ENCODE assay signal across 12 cellular contexts in genomic region chrX:8987672-8988250, GRCh38. TPM values are rescaled to one million over a fixed set of nuclear protein-coding genes. Genes with fewer than 3 reads are reported as not detected.
A peak's percentile ranks its signal among the peaks of the same experiment; 100 is the strongest.
DNase-seq lines count a peak whose midpoint lies in the region; ATAC-seq and TF ChIP-seq lines count a peak whose summit lies in the region.
"Had no signal": no experiment of that assay in that cellular context is flagged by ENCODE, and none has a peak within 500 bp of the region (broad histone marks: within the 10 kb centered on the region; RNA-seq: fewer than 3 reads in every experiment).

No MANE protein-coding gene starts in this region.

- CTCF ChIA-PET in T-cell (lab: Charles Lee), result no interaction called here

- peaks cover 23 to 35% (median 31%) of the 10 kb centered on the region in 3 donors for H3K4me1 Mint-ChIP-seq in T-cell

- intact Hi-C loops in stomach (cut with DNase I; ENCODE audit: low total_unique reads), result no loop called here

- TF ChIP-seq EP300 in stomach (IDR thresholded peaks at IDR 0.05), result no peak

- WGBS in stomach, 5 donors, result 77 to 86% (median 79%) methylated on average over 5 to 6 of the region's 6 CpGs

- no peak for TF ChIP-seq POLR2A in stomach (IDR thresholded peaks at IDR 0.05)

- POLR2A ChIA-PET in T-cell (lab: Charles Lee), result interaction anchor here in 1 of 2 donors (0.8 kb wide), 1 partner anchor 1117 kb away, joined by 3 read pairs; no protein-coding TSS in a partner anchor

- no peaks in the 10 kb centered on the region for H3K36me3 ChIP-seq in effector memory CD4-positive, alpha-beta T cell (ENCODE audit: control insufficient read depth, insufficient read depth, low read length)
- no peaks in the 10 kb centered on the region for H3K36me3 ChIP-seq in stomach

- H3K4me3 ChIP-seq in effector memory CD4-positive, alpha-beta T cell (ENCODE audit: insufficient read depth, low read depth, low read length, poor library complexity, severe bottlenecking), result peak overlapping the region; percentile 17
- H3K4me3 ChIP-seq in stomach, result no peak overlapping the region

- peak; percentile 93 to 95 (median 94) for ATAC-seq in T-cell (replicated peaks in 1 of 4)

- H3K9me3 ChIP-seq in effector memory CD4-positive, alpha-beta T cell (ENCODE audit: control insufficient read depth, low read length), result no peaks in the 10 kb centered on the region
- H3K9me3 ChIP-seq in stomach, result no peaks in the 10 kb centered on the region

- no peak for TF ChIP-seq CTCF in stomach (IDR thresholded peaks at IDR 0.05)

- no peaks in the 10 kb centered on the region for H3K27me3 ChIP-seq in effector memory CD4-positive, alpha-beta T cell (replicated peaks; ENCODE audit: control insufficient read depth, insufficient read depth, low read length, poor library complexity, severe bottlenecking)
- H3K27me3 ChIP-seq in stomach, result no peaks in the 10 kb centered on the region

- no peaks in the 10 kb centered on the region for H3K9me3 Mint-ChIP-seq in T-cell

- H3K4me3 Mint-ChIP-seq in T-cell, result peak overlapping the region in 2 of 3 donors; percentile 9 to 50

- H3K36me3 Mint-ChIP-seq in T-cell, result no peaks in the 10 kb centered on the region

- H3K27ac ChIP-seq in effector memory CD4-positive, alpha-beta T cell (ENCODE audit: insufficient read depth, low read length, poor library complexity, severe bottlenecking), result peak overlapping the region; percentile 42
- no peak overlapping the region for H3K27ac ChIP-seq in stomach

- peak; percentile 2 for DNase-seq in activated naive CD4-positive, alpha-beta T cell treated with Interleukin-2 at 50 U/mL for 16 hours
- DNase-seq in activated naive CD4-positive, alpha-beta T cell treated with anti-CD3 and anti-CD28 coated beads, Interleukin-2, amount 50 U/mL, for 16 hours, result no peak
- DNase-seq in T-cell (peak in 33 of 34 experiments; percentile 27 to 84 (median 60)), stomach (no peak), mesenteric fat pad (ENCODE audit: low spot score) (no peak), amygdala (lab: John Stamatoyannopoulos, UW) (no peak)
- peak; percentile 18 to 59 (median 38) for DNase-seq in effector memory CD4-positive, alpha-beta T cell
- DNase-seq in stimulated activated naive CD4-positive, alpha-beta T cell treated with Interleukin-2 at 50 U/mL for 16 hours (lab: John Stamatoyannopoulos, UW), result peak; percentile 2
- DNase-seq: NCI-H2029 treated with DMSO at 0.1 percent for 48 hours, OCI-M1 had no signal

- peaks cover 12% of the 10 kb centered on the region for H3K4me1 ChIP-seq in effector memory CD4-positive, alpha-beta T cell (ENCODE audit: control insufficient read depth, insufficient read depth, low read length, poor library complexity, severe bottlenecking)
- H3K4me1 ChIP-seq in stomach, result no peaks in the 10 kb centered on the region

- peak overlapping the region; percentile 71 to 90 for H3K27ac Mint-ChIP-seq in T-cell

- no peaks in the 10 kb centered on the region for H3K27me3 Mint-ChIP-seq in T-cell

RNA-seq across cellular contexts. Expression of gene FAM9B, which starts 46.2 kb away (rescaled TPM):
- total RNA-seq in T-cell, result not detected
- total RNA-seq in stomach, result not detected
- not detected for polyA plus RNA-seq in stomach
- total RNA-seq in mesenteric fat pad, result not detected
- total RNA-seq: frontal cortex had no signal
- polyA plus RNA-seq: small intestine had no signal

Comparison
In these comparisons a context has a peak if more than half of its experiments do, and no peak if none do; other contexts are left out.
1. DNase-seq: peak in activated naive CD4-positive, alpha-beta T cell treated with Interleukin-2 at 50 U/mL for 16 hours (single experiment), T-cell (33 of 34), effector memory CD4-positive, alpha-beta T cell (3 of 3) and stimulated activated naive CD4-positive, alpha-beta T cell treated with Interleukin-2 at 50 U/mL for 16 hours (single experiment); none in activated naive CD4-positive, alpha-beta T cell treated with anti-CD3 and anti-CD28 coated beads, Interleukin-2, amount 50 U/mL, for 16 hours (single experiment), stomach (single experiment), mesenteric fat pad (single experiment) and amygdala (0 of 56).